Comparison of ENCODE assay signal across 35 cellular contexts in genomic region chr13:20195846-20196245, GRCh38. TPM values are rescaled to one million over a fixed set of nuclear protein-coding genes. Genes with fewer than 3 reads are reported as not detected.
"Had no signal": no experiment of that assay in that cellular context is flagged by ENCODE, and none has a peak within 500 bp of the region (broad histone marks: within the 10 kb centered on the region; RNA-seq: fewer than 3 reads in every experiment).

No MANE protein-coding gene starts in this region.

- H3K27ac ChIP-seq: brain microvascular endothelial cell, Peyer's patch, SJSA1 had no signal

- H3K27ac Mint-ChIP-seq: activated CD4-positive, alpha-beta memory T cell treated with anti-CD3 and anti-CD28 coated beads, Interleukin-2, amount 10 ng/mL, durations not matched to agents 7 days and 5 days; activated CD8-positive, alpha-beta memory T cell treated with anti-CD3 and anti-CD28 coated beads, Interleukin-2, amount 10 ng/mL, durations not matched to agents 7 days and 5 days; activated naive CD8-positive, alpha-beta T cell treated with anti-CD3 and anti-CD28 coated beads for 36 hours; T-helper 1 cell treated with Interleukin-12 subunit alpha and Interleukin-12 subunit beta and Interleukin-4 antibody, amounts not matched to agents 30 μg/mL and 1 μg/mL, for 36 hours; T-helper 2 cell treated with Interferon-gamma antibody and Interleukin-4, amounts not matched to agents 5 μg/mL and 100 μg/mL, for 36 hours; WTC11 had no signal

- ATAC-seq: activated CD4-positive, CD25-positive, alpha-beta regulatory T cell treated with anti-CD3 and anti-CD28 coated beads, Interleukin-2, amount 50 U/mL, for 24 hours; activated CD8-positive, alpha-beta memory T cell treated with anti-CD3 and anti-CD28 coated beads, Interleukin-2, amount 10 ng/mL, durations not matched to agents 7 days and 5 days; WTC11 had no signal

- H3K4me3 Mint-ChIP-seq: activated CD4-positive, alpha-beta memory T cell treated with anti-CD3 and anti-CD28 coated beads, Interleukin-2, amount 10 ng/mL, durations not matched to agents 7 days and 5 days; activated CD8-positive, alpha-beta memory T cell treated with anti-CD3 and anti-CD28 coated beads, Interleukin-2, amount 10 ng/mL, durations not matched to agents 7 days and 5 days; activated naive CD8-positive, alpha-beta T cell treated with anti-CD3 and anti-CD28 coated beads for 36 hours; T-helper 1 cell treated with Interleukin-12 subunit alpha and Interleukin-12 subunit beta and Interleukin-4 antibody, amounts not matched to agents 30 μg/mL and 1 μg/mL, for 36 hours; T-helper 2 cell treated with Interferon-gamma antibody and Interleukin-4, amounts not matched to agents 5 μg/mL and 100 μg/mL, for 36 hours; WTC11 had no signal

- H3K36me3 Mint-ChIP-seq: activated CD8-positive, alpha-beta memory T cell treated with anti-CD3 and anti-CD28 coated beads, Interleukin-2, amount 10 ng/mL, durations not matched to agents 7 days and 5 days; activated naive CD8-positive, alpha-beta T cell treated with anti-CD3 and anti-CD28 coated beads for 36 hours; WTC11 had no signal

- H3K9me3 Mint-ChIP-seq: activated CD4-positive, alpha-beta memory T cell treated with anti-CD3 and anti-CD28 coated beads, Interleukin-2, amount 10 ng/mL, durations not matched to agents 7 days and 5 days; activated naive CD8-positive, alpha-beta T cell treated with anti-CD3 and anti-CD28 coated beads for 36 hours; T-helper 1 cell treated with Interleukin-12 subunit alpha and Interleukin-12 subunit beta and Interleukin-4 antibody, amounts not matched to agents 30 μg/mL and 1 μg/mL, for 36 hours; T-helper 2 cell treated with Interferon-gamma antibody and Interleukin-4, amounts not matched to agents 5 μg/mL and 100 μg/mL, for 36 hours had no signal

- H3K9me3 ChIP-seq: MG63, Peyer's patch, SJSA1, SK-N-SH had no signal

- DNase-seq: activated CD4-positive, alpha-beta memory T cell treated with anti-CD3 and anti-CD28 coated beads, Interleukin-2, amount 10 ng/mL, durations not matched to agents 7 days and 5 days; activated CD4-positive, alpha-beta T cell treated with anti-CD3 and anti-CD28 coated beads for 4 hours; activated CD8-positive, alpha-beta memory T cell treated with anti-CD3 and anti-CD28 coated beads for 24 hours; activated CD8-positive, alpha-beta memory T cell treated with anti-CD3 and anti-CD28 coated beads, Interleukin-2, amount 10 ng/mL, durations not matched to agents 7 days and 5 days; activated CD8-positive, alpha-beta memory T cell treated with anti-CD3 and anti-CD28 coated beads, Interleukin-2, amount 50 U/mL, for 48 hours; activated effector memory CD4-positive, alpha-beta T cell treated with anti-CD3 and anti-CD28 coated beads, Interleukin-2, amount 50 U/mL, for 16 hours; activated naive CD4-positive, alpha-beta T cell; activated naive CD4-positive, alpha-beta T cell treated with anti-CD3 and anti-CD28 coated beads, Interleukin-2, amount 50 U/mL, for 16 hours; activated naive CD8-positive, alpha-beta T cell treated with anti-CD3 and anti-CD28 coated beads for 36 hours; activated T-cell treated with anti-CD3 and anti-CD28 coated beads, Interleukin-2, amount 50 U/mL, for 48 hours; amniotic stem cell; aorta; brain microvascular endothelial cell; Karpas-422; KBM-7; MG63; NCI-H1048; NCI-H1105 treated with DMSO at 0.1 percent for 48 hours; NCI-H1436; NCI-H1694; NCI-H1930; NCI-H2081 treated with DMSO at 0.1 percent for 48 hours; NCI-H226; NCI-H446 treated with DMSO at 0.1 percent for 48 hours; NCI-H524 treated with DMSO at 0.1 percent for 48 hours; Peyer's patch; RPMI8226; SHP77 treated with DMSO at 0.1 percent for 48 hours; SK-N-SH had no signal

- H3K36me3 ChIP-seq: brain microvascular endothelial cell, MG63, Peyer's patch, SJSA1 had no signal

- H3K4me3 ChIP-seq: MG63, Peyer's patch, SJSA1 had no signal

RNA-seq across cellular contexts. Expression of gene GJB2, which starts 3.1 kb away (rescaled TPM):
- total RNA-seq: SJSA1 had no signal

RNA-seq across cellular contexts. Expression of gene GJA3, which starts 35.0 kb away (rescaled TPM):
- total RNA-seq: Peyer's patch, SJSA1 had no signal

RNA-seq across cellular contexts. Expression of gene GJB6, which starts 36.3 kb away (rescaled TPM):
- total RNA-seq: aorta, cardiac septum, Peyer's patch, SJSA1, WTC11 had no signal
